Comparison of ENCODE assay signal across 12 cellular contexts in the genomic region with DNA sequence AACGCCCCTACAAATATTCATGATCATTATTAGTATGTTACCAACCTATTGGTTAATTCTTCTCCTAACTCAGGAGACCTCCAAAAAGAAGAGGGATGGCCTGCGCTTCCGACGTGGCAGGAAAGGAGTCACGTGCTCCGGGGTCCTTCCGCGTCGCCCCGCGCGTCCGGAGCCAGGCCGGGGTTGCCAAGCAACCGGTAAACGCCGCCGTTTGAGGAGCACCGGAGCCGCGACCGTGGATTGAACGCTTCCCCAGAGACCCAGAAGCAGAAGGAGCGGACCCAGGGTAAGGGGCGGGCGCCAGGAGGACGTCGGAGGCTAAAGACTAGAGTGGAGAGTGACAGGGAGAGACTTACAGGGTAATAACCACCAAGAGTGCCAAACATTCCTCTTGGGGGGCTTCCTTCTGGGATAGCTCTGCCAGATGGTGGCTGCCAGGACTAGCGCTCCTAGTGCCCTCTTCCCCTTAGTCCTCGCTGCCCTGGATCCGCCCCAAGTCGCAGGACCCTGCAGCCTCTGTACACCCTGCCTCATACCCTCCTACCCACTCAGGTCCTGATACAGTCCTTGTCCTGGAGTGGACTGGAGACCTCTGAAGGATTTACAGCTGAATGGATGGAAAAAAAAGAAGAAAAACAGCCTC. TPM values are rescaled to one million over a fixed set of nuclear protein-coding genes. Genes with fewer than 3 reads are reported as not detected.
DNase-seq lines count a peak whose midpoint lies in the region; ATAC-seq and TF ChIP-seq lines count a peak whose summit lies in the region.
"Had no signal": no experiment of that assay in that cellular context is flagged by ENCODE, and none has a peak within 500 bp of the region (broad histone marks: within the 10 kb centered on the region; RNA-seq: fewer than 3 reads in every experiment).

A gene with protein sequence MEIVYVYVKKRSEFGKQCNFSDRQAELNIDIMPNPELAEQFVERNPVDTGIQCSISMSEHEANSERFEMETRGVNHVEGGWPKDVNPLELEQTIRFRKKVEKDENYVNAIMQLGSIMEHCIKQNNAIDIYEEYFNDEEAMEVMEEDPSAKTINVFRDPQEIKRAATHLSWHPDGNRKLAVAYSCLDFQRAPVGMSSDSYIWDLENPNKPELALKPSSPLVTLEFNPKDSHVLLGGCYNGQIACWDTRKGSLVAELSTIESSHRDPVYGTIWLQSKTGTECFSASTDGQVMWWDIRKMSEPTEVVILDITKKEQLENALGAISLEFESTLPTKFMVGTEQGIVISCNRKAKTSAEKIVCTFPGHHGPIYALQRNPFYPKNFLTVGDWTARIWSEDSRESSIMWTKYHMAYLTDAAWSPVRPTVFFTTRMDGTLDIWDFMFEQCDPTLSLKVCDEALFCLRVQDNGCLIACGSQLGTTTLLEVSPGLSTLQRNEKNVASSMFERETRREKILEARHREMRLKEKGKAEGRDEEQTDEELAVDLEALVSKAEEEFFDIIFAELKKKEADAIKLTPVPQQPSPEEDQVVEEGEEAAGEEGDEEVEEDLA (plus strand): TSS at position 175 of the 643 bp plus-strand sequence. CDS start 7,584 bp downstream, outside the sequence.

- H3K4me1 ChIP-seq in GM23338 (ENCODE audit: insufficient read depth) (peaks cover 5% of the 10 kb centered on the region; the same call in 1 of the 2 replicates), neural progenitor cell (peaks cover 33% of the 10 kb centered on the region)

- H3K4me2 ChIP-seq in GM23338, result peak within 1 kb of the TSS; percentile 84
- H3K4me2 ChIP-seq in neural progenitor cell, result peak within 1 kb of the TSS; percentile 71

- H3K27me3 Mint-ChIP-seq in GM23338 (ENCODE audit: insufficient read depth, low read depth, poor library complexity), result peaks cover 23% of the 10 kb centered on the region
- H3K27me3 Mint-ChIP-seq in brain, result peaks cover 3% of the 10 kb centered on the region
- H3K27me3 Mint-ChIP-seq in neural progenitor cell (ENCODE audit: insufficient read depth, low read depth), result peaks cover 35% of the 10 kb centered on the region

- TF ChIP-seq CTCF in GM23338 (conservative IDR thresholded peaks at IDR 0.05; ENCODE audit: low read depth in 2 of 2), result 0 out of 4 replicates have a peak, but pooled peaks have one; percentile 1 to 11
- no peak for TF ChIP-seq CTCF in brain (conservative IDR thresholded peaks at IDR 0.05)
- TF ChIP-seq CTCF in neural progenitor cell (IDR thresholded peaks at IDR 0.05), result no peak

- H3K4me3 ChIP-seq in GM23338 (peak within 1 kb of the TSS; percentile 56), neural progenitor cell (peak within 1 kb of the TSS; percentile 29)
- H3K4me3 ChIP-seq: tibial nerve had no signal

- no peak within 1 kb of the TSS for H3K27ac Mint-ChIP-seq in GM23338
- peak within 1 kb of the TSS in 4 of 5 experiments; percentile 52 to 92 (median 72) for H3K27ac Mint-ChIP-seq in brain
- peak within 1 kb of the TSS; percentile 97 for H3K27ac Mint-ChIP-seq in neural progenitor cell

- H3K27me3 ChIP-seq in GM23338 (ENCODE audit: insufficient read depth) (peaks cover 20% of the 10 kb centered on the region), neural progenitor cell (peaks cover 25% of the 10 kb centered on the region)
- H3K27me3 ChIP-seq: tibial nerve had no signal

- H2AFZ ChIP-seq in GM23338, result peak within 1 kb of the TSS; percentile 98
- H2AFZ ChIP-seq in neural progenitor cell (replicated peaks), result peak within 1 kb of the TSS; percentile 80

- H3K9me2 ChIP-seq in GM23338 (ENCODE audit: insufficient read depth), result no peaks in the 10 kb centered on the region

- H4K20me1 ChIP-seq in GM23338 (replicated peaks; ENCODE audit: insufficient read depth) (no peaks in the 10 kb centered on the region), neural progenitor cell (ENCODE audit: low read depth) (peaks cover 15% of the 10 kb centered on the region)

- no peaks in the 10 kb centered on the region for H3K36me3 Mint-ChIP-seq in GM23338 (ENCODE audit: low read depth)
- H3K36me3 Mint-ChIP-seq in brain, result no peaks in the 10 kb centered on the region
- no peaks in the 10 kb centered on the region for H3K36me3 Mint-ChIP-seq in neural progenitor cell

- no peak within 1 kb of the TSS for H3K9ac ChIP-seq in neural progenitor cell

- H3K9me3 Mint-ChIP-seq in GM23338 (no peaks in the 10 kb centered on the region; the same call in 2 of the 3 replicates), brain (peaks cover 0 to 3% (median 0%) of the 10 kb centered on the region in 5 experiments), neural progenitor cell (no peaks in the 10 kb centered on the region)

- H3F3A ChIP-seq in GM23338 (replicated peaks; ENCODE audit: low read depth) (no peaks in the 10 kb centered on the region), neural progenitor cell (ENCODE audit: low read depth) (peaks cover 48% of the 10 kb centered on the region)

- H3K4me1 Mint-ChIP-seq in GM23338, result peaks cover 29% of the 10 kb centered on the region
- H3K4me1 Mint-ChIP-seq in brain, result peaks cover 81% of the 10 kb centered on the region
- peaks cover 82% of the 10 kb centered on the region for H3K4me1 Mint-ChIP-seq in neural progenitor cell

- H3K27ac ChIP-seq in GM23338 (ENCODE audit: low read depth) (no peak within 1 kb of the TSS), neural progenitor cell (no peak within 1 kb of the TSS)
- H3K27ac ChIP-seq: epithelial cell of prostate, WERI-Rb-1 had no signal

- H3K4me3 Mint-ChIP-seq in GM23338, result peak within 1 kb of the TSS; percentile 70
- H3K4me3 Mint-ChIP-seq in brain, result peak within 1 kb of the TSS in 4 of 5 experiments; percentile 32 to 78 (median 54)
- peak within 1 kb of the TSS; percentile 60 for H3K4me3 Mint-ChIP-seq in neural progenitor cell

- no peaks in the 10 kb centered on the region for H3K79me2 ChIP-seq in GM23338 (replicated peaks; ENCODE audit: insufficient read depth)
- H3K79me2 ChIP-seq in neural progenitor cell (ENCODE audit: low read depth), result no peaks in the 10 kb centered on the region

- no peaks in the 10 kb centered on the region for H3K36me3 ChIP-seq in GM23338 (ENCODE audit: insufficient read depth)
- H3K36me3 ChIP-seq in neural progenitor cell, result no peaks in the 10 kb centered on the region
- H3K36me3 ChIP-seq: tibial nerve, WERI-Rb-1 had no signal

- peak; percentile 57 for ATAC-seq in GM23338

- H3K9me3 ChIP-seq in neural progenitor cell (ENCODE audit: low read depth), result no peaks in the 10 kb centered on the region
- H3K9me3 ChIP-seq: tibial nerve had no signal

- DNase-seq in GM23338 (ENCODE audit: low spot score), result peak; percentile 79
- DNase-seq in NCI-H345 (lab: John Stamatoyannopoulos, UW), result peak; percentile 60
- peak; percentile 75 for DNase-seq in neural progenitor cell (ENCODE audit: low spot score)
- DNase-seq in NCI-H2081 (lab: John Stamatoyannopoulos, UW), result no peak
- DNase-seq in SIG-M5 (lab: John Stamatoyannopoulos, UW), result no peak
- DNase-seq in cerebellum (ENCODE audit: low spot score), result no peak
- DNase-seq in 8988T, result no peak
- DNase-seq: WERI-Rb-1 had no signal

TF ChIP-seq in GM23338, 12 proteins besides CTCF, POLR2A, EP300 and RAD21:
- TF ChIP-seq CREB1 (CRISPR knock-in tag; IDR thresholded peaks at IDR 0.05; ENCODE audit: low read depth) (0 out of 2 replicates have a peak, but pooled peaks have one; percentile 17), NANOG (IDR thresholded peaks at IDR 0.05; ENCODE audit: borderline replicate concordance) (no peak)

RNA-seq across cellular contexts. Expression of the gene that starts here (rescaled TPM):
- total RNA-seq in GM23338 (2014; rRNA removed; shearing (Covaris generic)), result not detected in 2 replicates
- 0.21 TPM in 1 of 2 replicates, not detected in the other for polyA plus RNA-seq in GM23338 (2016; fragmentation: Nextera tagmentation; extraction: Ambion mirVana)
- polyA plus RNA-seq in brain (ENCODE audit: insufficient read depth, low read depth, low replicate concordance), result 0.56 TPM
- not detected in 2 replicates for total RNA-seq in neural progenitor cell (ENCODE audit: low replicate concordance)
- total RNA-seq in cerebellum, result 0.45 TPM
- total RNA-seq: HT1080 had no signal

Comparison
In these comparisons a context has a peak if more than half of its experiments do, and no peak if none do; other contexts are left out.
1. Peak in DNase-seq, ATAC-seq, H3K4me3 ChIP-seq and H3K4me2 ChIP-seq in GM23338; RNA of the gene not detected or under 1 TPM.
2. Peak in DNase-seq, H3K4me3 ChIP-seq and H3K4me2 ChIP-seq in neural progenitor cell; RNA of the gene not detected or under 1 TPM.
3. CTCF ChIP-seq: peak in GM23338 (2 of 2); none in brain (0 of 2) and neural progenitor cell (single experiment).
4. Peak in every context shown above with its lines, with median percentiles within 50 percentile points of each other: H3K4me3 Mint-ChIP-seq.